In the genomic region with DNA sequence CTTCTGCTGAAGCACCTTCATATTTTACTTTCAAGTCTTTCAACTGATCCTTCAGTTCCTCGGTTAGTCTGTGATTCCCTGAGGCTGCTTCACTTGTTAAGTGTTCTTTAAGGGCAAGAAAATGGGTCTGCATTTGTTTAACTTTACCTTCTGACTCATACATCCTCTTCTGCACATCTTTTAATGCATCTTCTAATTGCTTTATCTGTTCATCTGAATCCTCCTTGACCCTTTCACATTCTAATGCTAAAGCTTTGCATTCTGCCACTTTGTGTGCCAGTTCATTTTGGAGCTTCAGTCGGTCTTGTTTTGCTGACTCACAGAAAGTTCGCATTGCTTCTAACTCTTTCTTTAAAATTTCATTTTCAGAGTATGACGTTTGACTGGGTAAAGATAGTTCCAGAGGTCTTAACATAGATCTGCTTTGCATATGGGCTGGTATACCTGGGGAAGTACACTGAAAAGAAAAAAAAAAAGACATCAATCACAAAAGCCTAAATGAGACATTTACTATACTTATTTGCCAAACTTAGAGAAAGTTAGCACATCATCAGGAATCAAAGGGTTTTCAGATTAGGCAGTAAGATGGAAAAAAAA, we compare ENCODE assay signal across 11 cellular contexts.
DNase-seq lines count a peak whose midpoint lies in the region; ATAC-seq lines count a peak whose summit lies in the region.
"Had no signal": no experiment of that assay in that cellular context is flagged by ENCODE, and none has a peak within 500 bp of the region (broad histone marks: within the 10 kb centered on the region; RNA-seq: fewer than 3 reads in every experiment).

No MANE protein-coding gene starts in this region.

- ATAC-seq in GM19328 (IDR thresholded peaks at IDR 0.05; ENCODE audit: unreplicated experiment) (peak; percentile 67), HG02759 (IDR thresholded peaks at IDR 0.05; ENCODE audit: unreplicated experiment) (peak; percentile 72), HG03139 (IDR thresholded peaks at IDR 0.05; ENCODE audit: unreplicated experiment) (no peak)
- ATAC-seq in naive thymus-derived CD4-positive, alpha-beta T cell = no peak

- CTCF ChIA-PET in naive thymus-derived CD4-positive, alpha-beta T cell (lab: Charles Lee) = interaction anchor here (1.0 to 1.6 kb wide), 3 partner anchors 53 to 143 kb away, joined by 5 to 6 read pairs (median 6); no protein-coding TSS in a partner anchor

- DNase-seq in EL (peak; percentile 39), SJCRH30 (no peak)
- no peak for DNase-seq in stimulated activated CD4-positive, alpha-beta T cell treated with anti-CD3 and anti-CD28 coated beads, Interleukin-2, amount 100 ng/mL, for 48 hours
- DNase-seq in naive thymus-derived CD4-positive, alpha-beta T cell = no peak
- DNase-seq: activated CD4-positive, alpha-beta T cell treated with anti-CD3 and anti-CD28 coated beads for 1 hour; activated effector memory CD4-positive, alpha-beta T cell treated with Interleukin-2 at 50 U/mL for 16 hours; stimulated activated CD4-positive, alpha-beta T cell treated with anti-CD3 and anti-CD28 coated beads, Interleukin-4, amount 100 ng/mL, for 4 hours had no signal

- no peaks in the 10 kb centered on the region for H3K9me3 ChIP-seq in HUES64 (ENCODE audit: insufficient read depth, low read depth, low read length)
- 0 out of 2 replicates have a peak, but pooled peaks cover 2% of the 10 kb centered on the region for H3K9me3 ChIP-seq in SJCRH30 (replicated peaks)
- no peaks in the 10 kb centered on the region for H3K9me3 ChIP-seq in naive thymus-derived CD4-positive, alpha-beta T cell (ENCODE audit: control insufficient read depth in 2 of 3, low read length in 3 of 3)

- 47% methylated on average over 3 of the region's 4 CpGs for WGBS in HUES64

- H3K4me3 Mint-ChIP-seq in naive thymus-derived CD4-positive, alpha-beta T cell = no peak overlapping the region

- H3K9me3 Mint-ChIP-seq in naive thymus-derived CD4-positive, alpha-beta T cell = no peaks in the 10 kb centered on the region

- no peaks in the 10 kb centered on the region for H3K27me3 ChIP-seq in HUES64 (ENCODE audit: insufficient read depth, low read length)
- no peaks in the 10 kb centered on the region for H3K27me3 ChIP-seq in SJCRH30
- no peaks in the 10 kb centered on the region for H3K27me3 ChIP-seq in naive thymus-derived CD4-positive, alpha-beta T cell (ENCODE audit: control insufficient read depth in 2 of 2, insufficient read depth in 2 of 2, low read length in 2 of 2)

- no peak overlapping the region for H3K27ac Mint-ChIP-seq in naive thymus-derived CD4-positive, alpha-beta T cell

- intact Hi-C loops in naive thymus-derived CD4-positive, alpha-beta T cell (cut with micrococcal nuclease) = no loop called here

- H3K4me1 ChIP-seq in HUES64 (ENCODE audit: insufficient read depth, low read length) (peaks cover 52% of the 10 kb centered on the region), SJCRH30 (no peaks in the 10 kb centered on the region)
- H3K4me1 ChIP-seq in naive thymus-derived CD4-positive, alpha-beta T cell (ENCODE audit: control insufficient read depth in 2 of 2, insufficient read depth in 2 of 2, low read length in 2 of 2) = peaks cover 12 to 19% of the 10 kb centered on the region in 2 donors

- POLR2A ChIA-PET in naive thymus-derived CD4-positive, alpha-beta T cell (lab: Charles Lee) = no interaction called here

- H3K27me3 Mint-ChIP-seq in naive thymus-derived CD4-positive, alpha-beta T cell = peaks cover 0 to 22% (median 4%) of the 10 kb centered on the region in 5 donors

- H3K4me3 ChIP-seq in HUES64 (ENCODE audit: low read length) = no peak overlapping the region
- H3K4me3 ChIP-seq in SJCRH30 = no peak overlapping the region
- no peak overlapping the region for H3K4me3 ChIP-seq in naive thymus-derived CD4-positive, alpha-beta T cell (ENCODE audit: low read length)

- peak overlapping the region; percentile 6; the same call in 1 of the 2 replicates for H3K27ac ChIP-seq in HUES64 (ENCODE audit: low read depth, low read length)
- no peak overlapping the region for H3K27ac ChIP-seq in SJCRH30
- H3K27ac ChIP-seq in naive thymus-derived CD4-positive, alpha-beta T cell (ENCODE audit: low read depth, low read length) = no peak overlapping the region

- peaks cover 13 to 32% (median 24%) of the 10 kb centered on the region in 7 donors for H3K4me1 Mint-ChIP-seq in naive thymus-derived CD4-positive, alpha-beta T cell

- peaks cover 24% of the 10 kb centered on the region for H3K36me3 ChIP-seq in HUES64 (ENCODE audit: insufficient read depth, low read length)
- peaks cover 50% of the 10 kb centered on the region for H3K36me3 ChIP-seq in SJCRH30
- no peaks in the 10 kb centered on the region for H3K36me3 ChIP-seq in naive thymus-derived CD4-positive, alpha-beta T cell (ENCODE audit: control insufficient read depth in 2 of 3, insufficient read depth in 3 of 3, low read length in 3 of 3)

- H3K36me3 Mint-ChIP-seq in naive thymus-derived CD4-positive, alpha-beta T cell = peaks cover 0 to 2% (median 0%) of the 10 kb centered on the region in 5 donors

- no peak overlapping the region for H3K9ac ChIP-seq in HUES64 (ENCODE audit: low read depth, low read length)

Comparison
In these comparisons a context has a peak if more than half of its experiments do, and no peak if none do; other contexts are left out.
1. ATAC-seq: peak in GM19328 (single experiment) and HG02759 (single experiment); none in HG03139 (single experiment) and naive thymus-derived CD4-positive, alpha-beta T cell (single experiment).